ENCODE assay signal across 8 cellular contexts in genomic region chr19:37334179-37335071, GRCh38. TPM values are rescaled to one million over a fixed set of nuclear protein-coding genes. Genes with fewer than 3 reads are reported as not detected.
DNase-seq lines count a peak whose midpoint lies in the region; ATAC-seq and TF ChIP-seq lines count a peak whose summit lies in the region.

No MANE protein-coding gene starts in this region.

- H3K4me1 Mint-ChIP-seq in HFFc6 (ENCODE audit: low read depth), result peaks cover 19% of the 10 kb centered on the region
- peaks cover 34% of the 10 kb centered on the region for H3K4me1 Mint-ChIP-seq in activated CD8-positive, alpha-beta T cell treated with anti-CD3 and anti-CD28 coated beads for 36 hours (ENCODE audit: low read depth)

- H3K9me3 Mint-ChIP-seq in HFFc6, result peaks cover 28% of the 10 kb centered on the region
- peaks cover 4% of the 10 kb centered on the region for H3K9me3 Mint-ChIP-seq in activated CD8-positive, alpha-beta T cell treated with anti-CD3 and anti-CD28 coated beads for 36 hours

- peaks cover 71% of the 10 kb centered on the region for H3K36me3 Mint-ChIP-seq in HFFc6 (ENCODE audit: low read depth)
- H3K36me3 Mint-ChIP-seq in activated CD8-positive, alpha-beta T cell treated with anti-CD3 and anti-CD28 coated beads for 36 hours (ENCODE audit: low read depth), result peaks cover 52% of the 10 kb centered on the region

- WGBS in lower leg skin, 2 donors, result 3 to 6% methylated on average over 43 to 50 of the region's 50 CpGs

- POLR2A ChIA-PET in activated CD8-positive, alpha-beta T cell treated with anti-CD3 and anti-CD28 coated beads for 36 hours (lab: Charles Lee), result interaction anchor here (0.9 to 1.7 kb wide), 4 partner anchors 17 to 260 kb away, joined by 3 to 5 read pairs (median 4); partner anchors contain the start of genes ZNF540, ZNF570 and ZNF571

- no peaks in the 10 kb centered on the region; the same call in 1 of the 2 replicates for H3K27me3 Mint-ChIP-seq in HFFc6 (ENCODE audit: insufficient read depth)
- H3K27me3 Mint-ChIP-seq in activated CD8-positive, alpha-beta T cell treated with anti-CD3 and anti-CD28 coated beads for 36 hours, result no peaks in the 10 kb centered on the region

- TF ChIP-seq CTCF in HFFc6 (IDR thresholded peaks at IDR 0.05) (no peak), lower leg skin (IDR thresholded peaks at IDR 0.05) (no peak)
- no peak for TF ChIP-seq CTCF in activated CD8-positive, alpha-beta T cell treated with anti-CD3 and anti-CD28 coated beads for 36 hours (IDR thresholded peaks at IDR 0.05)

- DNase-seq in DMS79 (lab: John Stamatoyannopoulos, UW), result peak; percentile 74
- DNase-seq in HFFc6, result peak; percentile 71
- peak; percentile 89 for DNase-seq in NCI-H2171 treated with DMSO at 0.1 percent for 48 hours (lab: John Stamatoyannopoulos, UW)
- DNase-seq in activated CD8-positive, alpha-beta T cell treated with anti-CD3 and anti-CD28 coated beads for 36 hours, result peak; percentile 97
- peak; percentile 88 for DNase-seq in ecto neural progenitor cell (ENCODE audit: low spot score)
- peak; percentile 90 to 97 for DNase-seq in lower leg skin (ENCODE audit: low spot score in 2 of 2)
- DNase-seq in stimulated activated CD4-positive, alpha-beta T cell treated with anti-CD3 and anti-CD28 coated beads, Interleukin-4, amount 100 ng/mL, for 1 hour, result peak; percentile 83

- peak overlapping the region; percentile 87 for H3K4me3 ChIP-seq in lower leg skin (ENCODE audit: low read depth, poor library complexity, severe bottlenecking)

- H3K27ac Mint-ChIP-seq in HFFc6, result peak overlapping the region; percentile 89
- H3K27ac Mint-ChIP-seq in activated CD8-positive, alpha-beta T cell treated with anti-CD3 and anti-CD28 coated beads for 36 hours, result peak overlapping the region; percentile 93

- no peak for TF ChIP-seq POLR2A in lower leg skin (IDR thresholded peaks at IDR 0.05)

- H3K4me3 Mint-ChIP-seq in HFFc6, result peak overlapping the region; percentile 97
- H3K4me3 Mint-ChIP-seq in activated CD8-positive, alpha-beta T cell treated with anti-CD3 and anti-CD28 coated beads for 36 hours, result peak overlapping the region; percentile 88

- peak; percentile 99 for ATAC-seq in activated CD8-positive, alpha-beta T cell treated with anti-CD3 and anti-CD28 coated beads for 36 hours
- ATAC-seq in HG03521 (IDR thresholded peaks at IDR 0.05; ENCODE audit: unreplicated experiment), result no peak

- intact Hi-C loops in activated CD8-positive, alpha-beta T cell treated with anti-CD3 and anti-CD28 coated beads for 36 hours (cut with micrococcal nuclease), result no loop called here
- intact Hi-C loops in lower leg skin (cut with DNase I; ENCODE audit: low total_unique reads), result no loop called here

- CTCF ChIA-PET in activated CD8-positive, alpha-beta T cell treated with anti-CD3 and anti-CD28 coated beads for 36 hours (lab: Charles Lee), result no interaction called here

RNA-seq across cellular contexts. Expression of gene ZNF527, which starts 36.5 kb away (rescaled TPM):
- 1 to 10 TPM; 2.6 to 3.7 (median 3.0) TPM for total RNA-seq in HFFc6 (2021; fragmentation: NEBNext Ultra II Directional; extraction: Animal tissue kit (Norgen Biotek cat#: 25700))
- 1 to 10 TPM; 5.2 to 5.5 TPM for total RNA-seq in activated CD8-positive, alpha-beta T cell treated with anti-CD3 and anti-CD28 coated beads for 36 hours
- total RNA-seq in lower leg skin, result 1 to 10 TPM; 3.3 to 7.8 (median 4.3) TPM
